Comparison of ENCODE assay signal across 18 cellular contexts in the genomic region with DNA sequence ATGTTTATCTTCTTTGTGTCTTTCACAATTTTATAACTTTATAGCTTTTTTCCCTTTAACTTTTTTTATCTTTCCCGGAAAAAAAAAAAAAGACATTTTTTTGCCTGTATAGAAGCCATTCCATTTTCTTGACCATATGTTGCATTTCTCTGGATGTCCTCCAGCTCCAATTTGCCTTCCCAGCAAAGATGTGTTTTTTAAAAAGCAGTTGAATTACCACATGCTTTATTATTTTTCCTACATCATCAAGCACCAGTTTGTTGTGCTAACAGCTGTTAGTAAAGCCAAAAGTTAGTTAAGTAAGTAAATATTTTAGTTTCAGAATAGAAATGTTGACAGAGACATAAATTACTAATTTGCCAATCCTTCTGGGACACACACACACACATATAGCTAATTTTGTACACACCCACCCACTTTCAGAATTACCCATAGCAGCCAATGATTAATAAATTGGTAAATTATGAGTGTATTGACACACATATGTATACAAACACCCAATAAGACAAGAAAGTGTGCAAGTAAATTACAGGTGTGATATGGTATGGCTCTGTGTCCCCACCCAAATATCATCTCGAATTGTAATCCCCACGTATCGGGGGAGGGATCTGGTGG.
DNase-seq lines count a peak whose midpoint lies in the region; ATAC-seq and TF ChIP-seq lines count a peak whose summit lies in the region.
"Had no signal": no experiment of that assay in that cellular context is flagged by ENCODE, and none has a peak within 500 bp of the region (broad histone marks: within the 10 kb centered on the region; RNA-seq: fewer than 3 reads in every experiment).

No MANE protein-coding gene starts in this region.

- H2BK15ac ChIP-seq in IMR-90 (ENCODE audit: low read depth, low read length), result no peak overlapping the region; the same call in 2 of the 3 replicates

- no peak overlapping the region for H2AFZ ChIP-seq in IMR-90 (replicated peaks; ENCODE audit: low read length, poor library complexity)

- peak overlapping the region; percentile 56; the same call in 1 of the 2 replicates for H2BK120ac ChIP-seq in IMR-90 (ENCODE audit: low read depth, low read length)

- peak overlapping the region; percentile 8 for H3K27ac Mint-ChIP-seq in activated T-helper 1 cell treated with anti-CD3 and anti-CD28 coated beads, Interleukin-12 subunit alpha, Interleukin-12 subunit beta, Interleukin-2, Interleukin-4 antibody, amounts not matched to agents 30 ng/mL and 10 ng/mL and 1 ng/mL, durations not matched to agents 14 hours and 24 hours and 36 hours
- H3K27ac Mint-ChIP-seq in Calu3 (ENCODE audit: unreplicated experiment), result no peak overlapping the region

- H3K4me2 ChIP-seq in IMR-90 (ENCODE audit: low read depth, low read length), result no peak overlapping the region
- H3K4me2 ChIP-seq: A549 had no signal

- H3K9ac ChIP-seq in IMR-90 (ENCODE audit: low read depth, low read length), result no peak overlapping the region

- H3K4me1 Mint-ChIP-seq in activated T-helper 1 cell treated with anti-CD3 and anti-CD28 coated beads, Interleukin-12 subunit alpha, Interleukin-12 subunit beta, Interleukin-2, Interleukin-4 antibody, amounts not matched to agents 30 ng/mL and 10 ng/mL and 1 ng/mL, durations not matched to agents 14 hours and 24 hours and 36 hours (ENCODE audit: low read depth), result peaks cover 37% of the 10 kb centered on the region
- H3K4me1 Mint-ChIP-seq in Calu3 (ENCODE audit: low read depth, unreplicated experiment), result peaks cover 24% of the 10 kb centered on the region

- peak overlapping the region; percentile 58 for H3K18ac ChIP-seq in IMR-90 (ENCODE audit: low read depth, low read length)

- in situ Hi-C loops in IMR-90 (cut with MboI; ENCODE audit: low sequenced_read_pairs), result no loop called here

- H2AK9ac ChIP-seq in IMR-90 (replicated peaks; ENCODE audit: low read depth, low read length, poor library complexity), result no peak overlapping the region

- H4K91ac ChIP-seq in IMR-90 (ENCODE audit: insufficient read depth, low read depth, low read length), result no peak overlapping the region

- intact Hi-C loops in IMR-90 (cut with micrococcal nuclease), result no loop called here
- intact Hi-C loops in activated T-helper 1 cell treated with anti-CD3 and anti-CD28 coated beads, Interleukin-12 subunit alpha, Interleukin-12 subunit beta, Interleukin-2, Interleukin-4 antibody, amounts not matched to agents 30 ng/mL and 10 ng/mL and 1 ng/mL, durations not matched to agents 14 hours and 24 hours and 36 hours (cut with micrococcal nuclease), result loop anchor here (1.0 kb wide), 1 partner anchor 47 kb away; no protein-coding TSS in a partner anchor
- intact Hi-C loops in Calu3 (cut with micrococcal nuclease; ENCODE audit: unreplicated experiment), result no loop called here
- intact Hi-C loops in heart left ventricle (cut with DNase I), result no loop called here

- no peaks in the 10 kb centered on the region for H3K27me3 Mint-ChIP-seq in activated T-helper 1 cell treated with anti-CD3 and anti-CD28 coated beads, Interleukin-12 subunit alpha, Interleukin-12 subunit beta, Interleukin-2, Interleukin-4 antibody, amounts not matched to agents 30 ng/mL and 10 ng/mL and 1 ng/mL, durations not matched to agents 14 hours and 24 hours and 36 hours (ENCODE audit: insufficient read depth)
- no peaks in the 10 kb centered on the region for H3K27me3 Mint-ChIP-seq in Calu3 (ENCODE audit: unreplicated experiment)

- no peak overlapping the region for H3K4me3 ChIP-seq in IMR-90 (ENCODE audit: insufficient read depth, low read depth, low read length)
- H3K4me3 ChIP-seq in heart left ventricle, result no peak overlapping the region
- H3K4me3 ChIP-seq: A549, HAP-1, K562, MG63, SJCRH30 had no signal

- no peak overlapping the region for H2BK5ac ChIP-seq in IMR-90 (ENCODE audit: low read depth, low read length, poor library complexity, severe bottlenecking)

- no peak overlapping the region for H3K23ac ChIP-seq in IMR-90 (ENCODE audit: low read depth, low read length)

- WGBS in IMR-90 (ENCODE audit: extremely low coverage in 2 of 2, insufficient read length in 1 of 2), 2 experiments, result no CpG with 5 or more reads among the region's 4 CpGs
- WGBS in heart left ventricle, 4 donors, result 63 to 82% (median 68%) methylated on average over 4 of the region's 4 CpGs

- no peaks in the 10 kb centered on the region for H4K20me1 ChIP-seq in IMR-90 (ENCODE audit: insufficient read depth, low read length)

- dilution Hi-C loops in IMR-90 (cut with HindIII; ENCODE audit: low sequenced_read_pairs, unreplicated experiment), result no loop called here

- H3K9me1 ChIP-seq in IMR-90 (ENCODE audit: insufficient read depth, low read length), result peaks cover 20% of the 10 kb centered on the region

- peak overlapping the region in 1 of 2 experiments; percentile 71; a peak in 1 of 4 replicates for H4K8ac ChIP-seq in IMR-90 (ENCODE audit: low read depth in 2 of 2, low read length in 2 of 2)

- H3K9me3 Mint-ChIP-seq in activated T-helper 1 cell treated with anti-CD3 and anti-CD28 coated beads, Interleukin-12 subunit alpha, Interleukin-12 subunit beta, Interleukin-2, Interleukin-4 antibody, amounts not matched to agents 30 ng/mL and 10 ng/mL and 1 ng/mL, durations not matched to agents 14 hours and 24 hours and 36 hours, result peaks cover 23% of the 10 kb centered on the region
- H3K9me3 Mint-ChIP-seq in Calu3 (ENCODE audit: low read depth, unreplicated experiment), result peaks cover 18% of the 10 kb centered on the region

- no peak for ATAC-seq in IMR-90 (ENCODE audit: low read depth)
- ATAC-seq in HG03457 (IDR thresholded peaks at IDR 0.05; ENCODE audit: unreplicated experiment), result no peak
- no peak for ATAC-seq in heart left ventricle
- ATAC-seq: A549, K562 had no signal

- no peak overlapping the region for H3K14ac ChIP-seq in IMR-90 (replicated peaks; ENCODE audit: low read depth, low read length)

- TF ChIP-seq CTCF in IMR-90 (conservative IDR thresholded peaks at IDR 0.05; ENCODE audit: low read depth, low read length), result no peak
- TF ChIP-seq CTCF in Calu3 (IDR thresholded peaks at IDR 0.05; ENCODE audit: unreplicated experiment), result no peak
- no peak for TF ChIP-seq CTCF in heart left ventricle (IDR thresholded peaks at IDR 0.05)

- H3K9me3 ChIP-seq in IMR-90 (ENCODE audit: control insufficient read depth, insufficient read depth, low read length) (peaks cover 2% of the 10 kb centered on the region; the same call in 1 of the 2 replicates), heart left ventricle (peaks cover 0 to 12% (median 0%) of the 10 kb centered on the region in 12 donors)
- H3K9me3 ChIP-seq: A549, HAP-1 had no signal

- no peaks in the 10 kb centered on the region for H3K36me3 ChIP-seq in IMR-90 (ENCODE audit: control insufficient read depth, insufficient read depth, low read length)
- no peaks in the 10 kb centered on the region for H3K36me3 ChIP-seq in heart left ventricle
- H3K36me3 ChIP-seq: HAP-1, SJCRH30 had no signal

- H3K79me1 ChIP-seq in IMR-90 (ENCODE audit: low read depth in 1 of 2, low read length in 2 of 2), result peaks cover 0 to 7% of the 10 kb centered on the region in 2 experiments; a peak in 2 of 4 replicates

- TF ChIP-seq RAD21 in IMR-90 (IDR thresholded peaks at IDR 0.05; ENCODE audit: low read length), result no peak

- H4K5ac ChIP-seq in IMR-90 (ENCODE audit: low read depth, low read length), result peak overlapping the region; percentile 24; the same call in 1 of the 2 replicates

- H2BK20ac ChIP-seq in IMR-90 (ENCODE audit: low read depth, low read length), result peak overlapping the region; percentile 56; the same call in 1 of the 2 replicates

- POLR2A ChIA-PET in IMR-90 (lab: Charles Lee; ENCODE audit: unreplicated experiment), result interaction anchor here (0.6 to 1.0 kb wide), 3 partner anchors 46 to 375 kb away, joined by 3 to 14 read pairs (median 5); partner anchors contain the start of gene SIX4

- H3K4ac ChIP-seq in IMR-90 (ENCODE audit: low read depth, low read length), result peak overlapping the region; percentile 24; the same call in 1 of the 2 replicates

- H3K36me3 Mint-ChIP-seq in activated T-helper 1 cell treated with anti-CD3 and anti-CD28 coated beads, Interleukin-12 subunit alpha, Interleukin-12 subunit beta, Interleukin-2, Interleukin-4 antibody, amounts not matched to agents 30 ng/mL and 10 ng/mL and 1 ng/mL, durations not matched to agents 14 hours and 24 hours and 36 hours (ENCODE audit: low read depth), result peaks cover 9% of the 10 kb centered on the region
- peaks cover 12% of the 10 kb centered on the region for H3K36me3 Mint-ChIP-seq in Calu3 (ENCODE audit: insufficient read depth, unreplicated experiment)

- BruUV-seq in IMR-90 (replicated peaks; lab: Mats Ljungman, UMichigan) (no TSS peak), Calu3 (replicated peaks; lab: Mats Ljungman, UMichigan) (no TSS peak)

- TF ChIP-seq POLR2A in IMR-90 (IDR thresholded peaks at IDR 0.05; ENCODE audit: low read depth, low read length), result no peak
- TF ChIP-seq POLR2A in heart left ventricle (IDR thresholded peaks at IDR 0.05), result no peak

- H2AK5ac ChIP-seq in IMR-90 (ENCODE audit: low read depth, low read length), result peak overlapping the region; percentile 10

- CTCF ChIA-PET in IMR-90 (lab: Yijun Ruan, JAX), result interaction anchor here (1.4 kb wide), 1 partner anchor 10 kb away, joined by 3 read pairs; no protein-coding TSS in a partner anchor
- CTCF ChIA-PET in Calu3 (lab: Charles Lee), result no interaction called here

- H3K27ac ChIP-seq in IMR-90 (ENCODE audit: insufficient read depth, low read length) (peak overlapping the region; percentile 58; the same call in 1 of the 2 replicates), heart left ventricle (no peak overlapping the region)
- H3K27ac ChIP-seq: SJCRH30 had no signal

- DNase-seq in EH (ENCODE audit: low read depth) (peak; percentile 51), IMR-90 (peak; percentile 63), fibroblast of peridontal ligament (ENCODE audit: extremely low read depth) (peak; percentile 84), NCI-H774 (lab: John Stamatoyannopoulos, UW) (no peak), Calu3 (no peak), heart left ventricle (no peak)
- no peak for DNase-seq in activated T-helper 1 cell treated with anti-CD3 and anti-CD28 coated beads, Interleukin-12 subunit alpha, Interleukin-12 subunit beta, Interleukin-2, Interleukin-4 antibody, amounts not matched to agents 30 ng/mL and 10 ng/mL and 1 ng/mL, durations not matched to agents 14 hours and 24 hours and 36 hours (ENCODE audit: low spot score)
- DNase-seq: AML-193, MG63, NCI-H1092 treated with DMSO at 0.1 percent for 48 hours, NCI-H187, NCI-H446 treated with DMSO at 0.1 percent for 48 hours, RPMI8226, SJCRH30 had no signal

- H3K27me3 ChIP-seq in IMR-90 (ENCODE audit: control insufficient read depth, insufficient read depth, low read length) (no peaks in the 10 kb centered on the region), heart left ventricle (no peaks in the 10 kb centered on the region)
- H3K27me3 ChIP-seq: MG63, SJCRH30 had no signal

- H3K4me3 Mint-ChIP-seq in activated T-helper 1 cell treated with anti-CD3 and anti-CD28 coated beads, Interleukin-12 subunit alpha, Interleukin-12 subunit beta, Interleukin-2, Interleukin-4 antibody, amounts not matched to agents 30 ng/mL and 10 ng/mL and 1 ng/mL, durations not matched to agents 14 hours and 24 hours and 36 hours, result no peak overlapping the region
- H3K4me3 Mint-ChIP-seq in Calu3 (ENCODE audit: low read depth, unreplicated experiment), result no peak overlapping the region

- H3K56ac ChIP-seq in IMR-90 (ENCODE audit: extremely low read depth, insufficient read depth, low read length), result no peak overlapping the region

- H3K4me1 ChIP-seq in IMR-90 (ENCODE audit: control insufficient read depth, insufficient read depth, low read length), result peaks cover 26% of the 10 kb centered on the region
- H3K4me1 ChIP-seq in heart left ventricle, result peaks cover 0 to 35% (median 24%) of the 10 kb centered on the region in 12 donors
- H3K4me1 ChIP-seq: HAP-1 had no signal

Comparison
In these comparisons a context has a peak if more than half of its experiments do, and no peak if none do; other contexts are left out.
1. DNase-seq: peak in EH (single experiment), IMR-90 (single experiment) and fibroblast of peridontal ligament (single experiment); none in activated T-helper 1 cell treated with anti-CD3 and anti-CD28 coated beads, Interleukin-12 subunit alpha, Interleukin-12 subunit beta, Interleukin-2, Interleukin-4 antibody, amounts not matched to agents 30 ng/mL and 10 ng/mL and 1 ng/mL, durations not matched to agents 14 hours and 24 hours and 36 hours (single experiment), NCI-H774 (single experiment), Calu3 (single experiment) and heart left ventricle (0 of 5).